In genomic region chr15:94032571-94032970, GRCh38 we compare ENCODE assay signal across 26 cellular contexts.
"Had no signal": no experiment of that assay in that cellular context is flagged by ENCODE, and none has a peak within 500 bp of the region (broad histone marks: within the 10 kb centered on the region; RNA-seq: fewer than 3 reads in every experiment).

No MANE protein-coding gene starts in this region.

- H3K4me3 ChIP-seq: stomach, suprapubic skin, thoracic aorta, thyroid gland, tibial artery, tibial nerve, transverse colon, upper lobe of left lung, upper lobe of right lung, vagina had no signal

- H3K36me3 ChIP-seq: stomach, suprapubic skin, thoracic aorta, thyroid gland, tibial artery, tibial nerve, transverse colon, upper lobe of left lung, upper lobe of right lung, vagina had no signal

- H3K4me1 ChIP-seq: suprapubic skin, testis, thyroid gland, tibial artery, tibial nerve, transverse colon, upper lobe of left lung, upper lobe of right lung, vagina had no signal

- ATAC-seq: stimulated activated effector memory CD8-positive, alpha-beta T cell treated with anti-CD3 and anti-CD28 coated beads, Interleukin-12 subunit alpha, Interleukin-12 subunit beta, amount 100 ng/mL, for 72 hours; stimulated activated memory B cell treated with anti-CD40 and anti-IgM and Interleukin-4, amounts not matched to agents 10 μg/mL and 1 μg/mL and 100 μg/mL, for 72 hours; stimulated activated naive B cell treated with anti-CD40 and anti-IgM and Interleukin-4, amounts not matched to agents 10 μg/mL and 1 μg/mL and 100 μg/mL, for 72 hours; stimulated activated naive CD8-positive, alpha-beta T cell treated with anti-CD3 and anti-CD28 coated beads, Interleukin-15, amount 100 ng/mL, for 72 hours; stimulated activated naive CD8-positive, alpha-beta T cell treated with anti-CD3 and anti-CD28 coated beads, Interleukin-15, Interleukin-2, amounts not matched to agents 100 U/mL and 50 U/mL, for 24 hours; upper lobe of right lung had no signal

- H3K9me3 ChIP-seq: stomach, suprapubic skin, testis, thoracic aorta, thyroid gland, tibial artery, tibial nerve, transverse colon, upper lobe of left lung, upper lobe of right lung, vagina had no signal

- DNase-seq: stimulated activated CD4-positive, alpha-beta T cell treated with anti-CD3 and anti-CD28 coated beads, Interleukin-1b, Interleukin-23, amount 100 ng/mL, for 48 hours; stimulated activated CD4-positive, alpha-beta T cell treated with anti-CD3 and anti-CD28 coated beads, Interleukin-2, amount 100 ng/mL, for 24 hours; stimulated activated CD4-positive, alpha-beta T cell treated with anti-CD3 and anti-CD28 coated beads, Interleukin-2, amount 100 ng/mL, for 48 hours; stimulated activated CD4-positive, alpha-beta T cell treated with anti-CD3 and anti-CD28 coated beads, Interleukin-4, amount 100 ng/mL, for 1 hour; stimulated activated CD4-positive, alpha-beta T cell treated with anti-CD3 and anti-CD28 coated beads, Interleukin-4, amount 100 ng/mL, for 24 hours; stimulated activated CD4-positive, alpha-beta T cell treated with anti-CD3 and anti-CD28 coated beads, Interleukin-4, amount 100 ng/mL, for 4 hours; stimulated activated CD8-positive, alpha-beta memory T cell treated with anti-CD3 and anti-CD28 coated beads, Interleukin-4, amount 100 ng/mL, for 48 hours; stimulated activated naive B cell treated with anti-CD40 and anti-IgM and Interleukin-4, amounts not matched to agents 10 μg/mL and 1 μg/mL and 100 μg/mL, for 72 hours; stimulated activated naive CD4-positive, alpha-beta T cell; stimulated activated naive CD4-positive, alpha-beta T cell treated with Interleukin-2 at 50 U/mL for 16 hours; stimulated activated naive CD8-positive, alpha-beta T cell treated with anti-CD3 and anti-CD28 coated beads, Interleukin-15, amount 100 ng/mL, for 72 hours; stimulated activated naive CD8-positive, alpha-beta T cell treated with anti-CD3 and anti-CD28 coated beads, Interleukin-15, Interleukin-2, amounts not matched to agents 100 U/mL and 50 U/mL, for 24 hours; stomach; substantia nigra; testis; thyroid gland; tibial artery; transverse colon; upper lobe of left lung; upper lobe of right lung had no signal

- H3K27me3 ChIP-seq: suprapubic skin, testis, thyroid gland, tibial artery, tibial nerve, transverse colon, upper lobe of left lung, upper lobe of right lung, vagina had no signal

- H3K27ac ChIP-seq: suprapubic skin, testis, thoracic aorta, thyroid gland, tibial artery, tibial nerve, upper lobe of left lung, upper lobe of right lung, vagina had no signal
